1 cellular context compared by ENCODE assay signal in genomic region chr21:43718872-43719747, GRCh38.
TF ChIP-seq lines count a peak whose summit lies in the region.

PDXK (plus strand) TSS chr21:43719129; CDS start chr21:43719295, 166 bp downstream.

TF ChIP-seq in HepG2, 621 proteins besides CTCF, POLR2A, EP300 and RAD21 (continued from another document and continues in another):
- TF ChIP-seq ZNF296 (CRISPR knock-in tag; conservative IDR thresholded peaks at IDR 0.05), result no peak
- TF ChIP-seq SALL2 (CRISPR knock-in tag; IDR thresholded peaks at IDR 0.05), result no peak
- no peak for TF ChIP-seq PAX8 (CRISPR knock-in tag; IDR thresholded peaks at IDR 0.05; ENCODE audit: borderline replicate concordance)
- TF ChIP-seq ZNF224 (CRISPR knock-in tag; IDR thresholded peaks at IDR 0.05), result no peak; the same call in 1 of the 2 replicates
- peak; percentile 59 for TF ChIP-seq AGO2 (optimal IDR thresholded peaks at IDR 0.05; ENCODE audit: low read depth, low read length)
- no peak for TF ChIP-seq RBM22 (optimal IDR thresholded peaks at IDR 0.05; ENCODE audit: low read length)
- TF ChIP-seq PCBP1 (IDR thresholded peaks at IDR 0.05; ENCODE audit: borderline replicate concordance, low read depth, low read length), result no peak
- TF ChIP-seq KLF12 (CRISPR knock-in tag; IDR thresholded peaks at IDR 0.05; ENCODE audit: borderline replicate concordance), result no peak
- TF ChIP-seq ZNF580 (CRISPR knock-in tag; IDR thresholded peaks at IDR 0.05; ENCODE audit: borderline replicate concordance, low read depth), result no peak
- peak; percentile 16 for TF ChIP-seq SIX4 (CRISPR knock-in tag; IDR thresholded peaks at IDR 0.05)
- TF ChIP-seq IRF9 (CRISPR knock-in tag; IDR thresholded peaks at IDR 0.05; ENCODE audit: borderline replicate concordance), result peak; percentile 48; the same call in 1 of the 2 replicates
- no peak for TF ChIP-seq ZBTB4 (CRISPR knock-in tag; IDR thresholded peaks at IDR 0.05; ENCODE audit: borderline replicate concordance)
- 0 out of 4 replicates have a peak, but pooled peaks of 1 of the 2 experiments have one; percentile 24 for TF ChIP-seq KLF16 (CRISPR knock-in tag; IDR thresholded peaks at IDR 0.05)
- 0 out of 2 replicates have a peak, but pooled peaks have one; percentile 14 for TF ChIP-seq HMGXB3 (CRISPR knock-in tag; IDR thresholded peaks at IDR 0.05; ENCODE audit: borderline replicate concordance)
- TF ChIP-seq SIN3B (IDR thresholded peaks at IDR 0.05; ENCODE audit: low read length), result no peak
- TF ChIP-seq ZNF552 (CRISPR knock-in tag; IDR thresholded peaks at IDR 0.05; ENCODE audit: borderline replicate concordance), result no peak; the same call in 1 of the 2 replicates
- TF ChIP-seq ZNF329 (CRISPR knock-in tag; IDR thresholded peaks at IDR 0.05; ENCODE audit: low read depth), result no peak
- TF ChIP-seq TRAFD1 (CRISPR knock-in tag; IDR thresholded peaks at IDR 0.05; ENCODE audit: borderline replicate concordance), result no peak
- TF ChIP-seq ZNF501 (CRISPR knock-in tag; IDR thresholded peaks at IDR 0.05), result peak; percentile 29; the same call in 1 of the 2 replicates
- no peak for TF ChIP-seq TBL1XR1 (IDR thresholded peaks at IDR 0.05; ENCODE audit: borderline replicate concordance, low read length, partially characterized antibody)
- no peak for TF ChIP-seq MIXL1 (CRISPR knock-in tag; IDR thresholded peaks at IDR 0.05)
- TF ChIP-seq GTF2F1 (IDR thresholded peaks at IDR 0.05; ENCODE audit: low read length), result no peak
- TF ChIP-seq ZNF451 (CRISPR knock-in tag; IDR thresholded peaks at IDR 0.05), result no peak
- TF ChIP-seq YEATS4 (CRISPR knock-in tag; IDR thresholded peaks at IDR 0.05; ENCODE audit: borderline replicate concordance), result peak; percentile 88
- TF ChIP-seq BORCS8-MEF2B (CRISPR knock-in tag; IDR thresholded peaks at IDR 0.05), result peak; percentile 71; the same call in 1 of the 2 replicates
- TF ChIP-seq RAD51 (IDR thresholded peaks at IDR 0.05; ENCODE audit: borderline replicate concordance), result no peak
- TF ChIP-seq TCF7 (IDR thresholded peaks at IDR 0.05; ENCODE audit: low read depth), result no peak
- no peak for TF ChIP-seq HOXA5 (CRISPR knock-in tag; IDR thresholded peaks at IDR 0.05)
- peak; percentile 69 for TF ChIP-seq HINFP (CRISPR knock-in tag; IDR thresholded peaks at IDR 0.05; ENCODE audit: low read depth)
- TF ChIP-seq PRDM15 (CRISPR knock-in tag; IDR thresholded peaks at IDR 0.05), result no peak
- no peak for TF ChIP-seq ZBTB8A (CRISPR knock-in tag; IDR thresholded peaks at IDR 0.05; ENCODE audit: borderline replicate concordance, low read depth)
- TF ChIP-seq NR2C2 (CRISPR knock-in tag; IDR thresholded peaks at IDR 0.05; ENCODE audit: borderline replicate concordance), result peak; percentile 30
- no peak for TF ChIP-seq FOXP4 (CRISPR knock-in tag; IDR thresholded peaks at IDR 0.05)
- TF ChIP-seq FOXJ3 (CRISPR knock-in tag; IDR thresholded peaks at IDR 0.05; ENCODE audit: borderline replicate concordance), result no peak
- no peak for TF ChIP-seq GZF1 (CRISPR knock-in tag; IDR thresholded peaks at IDR 0.05)
- TF ChIP-seq ZFY (CRISPR knock-in tag; IDR thresholded peaks at IDR 0.05), result peak; percentile 81
